8 cellular contexts compared by ENCODE assay signal in the genomic region with DNA sequence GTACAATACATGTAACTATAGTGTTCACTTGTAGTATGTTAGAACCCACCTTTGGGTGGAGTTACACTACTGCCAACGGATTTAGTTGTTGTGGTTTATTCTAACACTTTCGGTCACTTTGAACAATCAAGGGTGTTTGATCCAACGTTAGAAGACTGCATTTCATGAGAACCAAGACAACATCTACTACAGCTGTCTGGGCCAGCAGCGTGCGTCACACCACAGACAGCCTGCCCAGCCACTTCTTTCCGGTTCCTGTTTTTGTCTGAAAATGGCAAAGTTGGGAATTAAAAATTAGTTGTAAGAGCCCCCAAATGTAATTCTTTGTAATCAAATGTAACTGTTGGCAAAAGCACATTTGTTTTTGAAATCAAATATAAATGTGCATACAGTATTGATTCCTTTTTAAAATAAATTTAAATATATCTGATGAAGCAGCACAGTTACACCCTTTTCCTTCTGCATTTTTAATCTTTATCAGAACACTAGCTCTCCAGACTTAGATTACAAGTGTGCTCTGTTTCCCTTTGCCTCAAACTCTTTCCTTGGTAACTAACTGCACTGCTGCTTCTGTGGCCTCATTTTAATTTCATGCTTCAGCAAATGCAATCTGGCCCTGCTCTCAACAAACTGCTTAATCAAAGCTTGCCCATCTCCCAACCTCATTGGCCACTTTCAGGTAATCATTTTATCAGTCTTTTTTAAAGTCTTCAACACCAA.
DNase-seq lines count a peak whose midpoint lies in the region; TF ChIP-seq lines count a peak whose summit lies in the region.

No MANE protein-coding gene starts in this region.

- no peak overlapping the region; the same call in 1 of the 2 replicates for H3K4me3 ChIP-seq in Jurkat, Clone E6-1 (ENCODE audit: low read length)
- H3K4me3 ChIP-seq in right atrium auricular region = no peak overlapping the region

- TF ChIP-seq CTCF in GM20000 (IDR thresholded peaks at IDR 0.05; ENCODE audit: extremely low read depth, missing control alignments) (no peak), right atrium auricular region (IDR thresholded peaks at IDR 0.05) (no peak)

- no peaks in the 10 kb centered on the region for H3K27me3 ChIP-seq in right atrium auricular region

- H3K4me1 ChIP-seq in right atrium auricular region = peaks cover 0 to 27% of the 10 kb centered on the region in 2 donors

- H3K27ac ChIP-seq in right atrium auricular region = peak overlapping the region; percentile 38 to 57

- DNase-seq in Ammon's horn (ENCODE audit: low spot score) (peak; percentile 40), GM20000 (ENCODE audit: low spot score) (peak; percentile 26), right atrium auricular region (ENCODE audit: low spot score) (peak; percentile 72), cerebellar nuclear complex (lab: John Stamatoyannopoulos, UW) (no peak), NCI-H1436 (lab: John Stamatoyannopoulos, UW) (no peak)
- DNase-seq in Jurkat, Clone E6-1 (ENCODE audit: low read depth, low spot score) = peak; percentile 99
- peak; percentile 68 for DNase-seq in activated CD8-positive, alpha-beta memory T cell treated with anti-CD3 and anti-CD28 coated beads, Interleukin-2, amount 50 U/mL, for 4 hours
- DNase-seq in stimulated activated CD8-positive, alpha-beta memory T cell treated with anti-CD3 and anti-CD28 coated beads, Interleukin-12 subunit alpha, Interleukin-12 subunit beta, amount 100 ng/mL, for 1 hour (ENCODE audit: low read depth) = peak; percentile 47

- no peaks in the 10 kb centered on the region for H3K36me3 ChIP-seq in right atrium auricular region

- H3K9me3 ChIP-seq in right atrium auricular region = no peaks in the 10 kb centered on the region

Comparison
In these comparisons a context has a peak if more than half of its experiments do, and no peak if none do; other contexts are left out.
1. DNase-seq: peak in Ammon's horn (single experiment), GM20000 (single experiment), Jurkat, Clone E6-1 (single experiment), activated CD8-positive, alpha-beta memory T cell treated with anti-CD3 and anti-CD28 coated beads, Interleukin-2, amount 50 U/mL, for 4 hours (single experiment), right atrium auricular region (single experiment) and stimulated activated CD8-positive, alpha-beta memory T cell treated with anti-CD3 and anti-CD28 coated beads, Interleukin-12 subunit alpha, Interleukin-12 subunit beta, amount 100 ng/mL, for 1 hour (single experiment); none in cerebellar nuclear complex (0 of 2) and NCI-H1436 (single experiment).